Comparison of ENCODE assay signal across 8 cellular contexts in genomic region chr7:100482728-100483100, GRCh38. TPM values are rescaled to one million over a fixed set of nuclear protein-coding genes. Genes with fewer than 3 reads are reported as not detected.
DNase-seq lines count a peak whose midpoint lies in the region; ATAC-seq and TF ChIP-seq lines count a peak whose summit lies in the region.

No MANE protein-coding gene starts in this region.

- no peak for TF ChIP-seq POLR2A in testis (IDR thresholded peaks at IDR 0.05)

- ATAC-seq in left lung (no peak), HG03354 (IDR thresholded peaks at IDR 0.05; ENCODE audit: poor library complexity, severe bottlenecking, unreplicated experiment) (no peak)

- 17 to 21% methylated on average over 16 of the region's 16 CpGs for WGBS in testis, 2 donors

- H3K27ac Mint-ChIP-seq in activated CD4-positive, alpha-beta T cell treated with anti-CD3 and anti-CD28 coated beads, Interleukin-2, amount 10 ng/mL, durations not matched to agents 7 days and 5 days = peak overlapping the region; percentile 71

- no peaks in the 10 kb centered on the region for H3K9me3 Mint-ChIP-seq in activated CD4-positive, alpha-beta T cell treated with anti-CD3 and anti-CD28 coated beads, Interleukin-2, amount 10 ng/mL, durations not matched to agents 7 days and 5 days

- no peaks in the 10 kb centered on the region for H3K27me3 Mint-ChIP-seq in activated CD4-positive, alpha-beta T cell treated with anti-CD3 and anti-CD28 coated beads, Interleukin-2, amount 10 ng/mL, durations not matched to agents 7 days and 5 days

- CTCF ChIA-PET in activated CD4-positive, alpha-beta T cell treated with anti-CD3 and anti-CD28 coated beads, Interleukin-2, amount 10 ng/mL, durations not matched to agents 7 days and 5 days (lab: Charles Lee) = interaction anchor here (0.6 to 3.3 kb wide), 25 partner anchors 9 to 153 kb away, joined by 3 to 17 read pairs (median 4); partner anchors contain the start of genes AGFG2, FBXO24, LRCH4 and ZCWPW1
- CTCF ChIA-PET in GM10248 (lab: Yijun Ruan, JAX) = interaction anchor here (0.6 to 3.3 kb wide), 31 partner anchors 9 to 345 kb away, joined by 3 to 30 read pairs (median 4); partner anchors contain the start of gene MOSPD3

- H3K4me3 Mint-ChIP-seq in activated CD4-positive, alpha-beta T cell treated with anti-CD3 and anti-CD28 coated beads, Interleukin-2, amount 10 ng/mL, durations not matched to agents 7 days and 5 days = peak overlapping the region; percentile 83

- no peak for DNase-seq in activated CD4-positive, alpha-beta T cell treated with anti-CD3 and anti-CD28 coated beads, Interleukin-2, amount 10 ng/mL, durations not matched to agents 7 days and 5 days
- no peak for DNase-seq in activated CD4-positive, alpha-beta T cell treated with anti-CD3 and anti-CD28 coated beads for 1 hour
- DNase-seq in left lung (no peak), testis (no peak), GM10248 (ENCODE audit: extremely low spot score) (no peak), AML-193 (lab: John Stamatoyannopoulos, UW) (no peak)

- POLR2A ChIA-PET in activated CD4-positive, alpha-beta T cell treated with anti-CD3 and anti-CD28 coated beads, Interleukin-2, amount 10 ng/mL, durations not matched to agents 7 days and 5 days (lab: Charles Lee) = no interaction called here
- POLR2A ChIA-PET in GM10248 (lab: Yijun Ruan, JAX) = no interaction called here

- TF ChIP-seq CTCF in left lung (IDR thresholded peaks at IDR 0.05) (no peak), testis (IDR thresholded peaks at IDR 0.05) (no peak), GM10248 (IDR thresholded peaks at IDR 0.05; ENCODE audit: control extremely low read depth, extremely low read depth, low read depth, missing control alignments) (no peak)

- H3K4me1 ChIP-seq in left lung = peaks cover 4 to 21% of the 10 kb centered on the region in 2 donors
- H3K4me1 ChIP-seq in testis = peaks cover 36% of the 10 kb centered on the region

- intact Hi-C loops in left lung (cut with DNase I) (no loop called here), testis (cut with DNase I; ENCODE audit: low total_unique reads) (loop anchor here (5.0 kb wide), 1 partner anchor 75 kb away; no protein-coding TSS in a partner anchor)

- H3K36me3 ChIP-seq in left lung (no peaks in the 10 kb centered on the region), testis (ENCODE audit: low read depth, missing control alignments) (no peaks in the 10 kb centered on the region)

- peaks cover 27% of the 10 kb centered on the region for H3K4me1 Mint-ChIP-seq in activated CD4-positive, alpha-beta T cell treated with anti-CD3 and anti-CD28 coated beads, Interleukin-2, amount 10 ng/mL, durations not matched to agents 7 days and 5 days

- peaks cover 0 to 6% of the 10 kb centered on the region in 2 donors for H3K27me3 ChIP-seq in left lung
- no peaks in the 10 kb centered on the region for H3K27me3 ChIP-seq in testis

- H3K9me3 ChIP-seq in left lung = no peaks in the 10 kb centered on the region
- H3K9me3 ChIP-seq in testis = no peaks in the 10 kb centered on the region

- peaks cover 7% of the 10 kb centered on the region for H3K36me3 Mint-ChIP-seq in activated CD4-positive, alpha-beta T cell treated with anti-CD3 and anti-CD28 coated beads, Interleukin-2, amount 10 ng/mL, durations not matched to agents 7 days and 5 days (ENCODE audit: low read depth)

- H3K27ac ChIP-seq in angular gyrus (ENCODE audit: low read depth, low read length) (peak overlapping the region; percentile 56), left lung (no peak overlapping the region), testis (peak overlapping the region; percentile 78 to 85)

- H3K4me3 ChIP-seq in left lung = peak overlapping the region; percentile 33 to 49
- peak overlapping the region; percentile 66 to 72 for H3K4me3 ChIP-seq in testis

RNA-seq across cellular contexts. Expression of gene NYAP1, which starts 1.0 kb away (rescaled TPM):
- total RNA-seq in activated CD4-positive, alpha-beta T cell treated with anti-CD3 and anti-CD28 coated beads, Interleukin-2, amount 10 ng/mL, durations not matched to agents 7 days and 5 days = under 1 TPM; 0.23 to 0.32 TPM
- total RNA-seq in left lung = under 1 TPM; 0.50 to 0.55 TPM
- total RNA-seq in testis = 10 to 100 TPM; 24.7 to 27.3 TPM
- 15.7 TPM for polyA plus RNA-seq in testis (ENCODE audit: insufficient read depth, low read depth, low replicate concordance)

RNA-seq across cellular contexts. Expression of gene TSC22D4, which starts 3.7 kb away (rescaled TPM):
- 100 to 1,000 TPM; 113 to 128 TPM for total RNA-seq in activated CD4-positive, alpha-beta T cell treated with anti-CD3 and anti-CD28 coated beads, Interleukin-2, amount 10 ng/mL, durations not matched to agents 7 days and 5 days
- total RNA-seq in left lung (10 to 100 TPM; 50.1 to 55.6 TPM), testis (100 to 1,000 TPM; 135 to 165 TPM)
- polyA plus RNA-seq in testis (ENCODE audit: insufficient read depth, low read depth, low replicate concordance) = 57.4 TPM

RNA-seq across cellular contexts. Expression of gene SPACDR, which starts 18.7 kb away (rescaled TPM):
- total RNA-seq in activated CD4-positive, alpha-beta T cell treated with anti-CD3 and anti-CD28 coated beads, Interleukin-2, amount 10 ng/mL, durations not matched to agents 7 days and 5 days = 1 to 10 TPM; 3.0 to 4.1 TPM
- total RNA-seq in left lung (1 to 10 TPM in 1 of 2 donors, under 1 TPM in 1; 0.41 to 1.9 TPM), testis (10 to 100 TPM; 34.0 to 45.8 TPM)
- 84.9 TPM for polyA plus RNA-seq in testis (ENCODE audit: insufficient read depth, low read depth, low replicate concordance)

RNA-seq across cellular contexts. Expression of gene PPP1R35, which starts 46.4 kb away (rescaled TPM):
- total RNA-seq in activated CD4-positive, alpha-beta T cell treated with anti-CD3 and anti-CD28 coated beads, Interleukin-2, amount 10 ng/mL, durations not matched to agents 7 days and 5 days = 10 to 100 TPM; 67.9 to 77.9 TPM
- total RNA-seq in left lung = 10 to 100 TPM; 22.7 to 27.0 TPM
- total RNA-seq in testis = 100 to 1,000 TPM in 1 of 2 donors, 10 to 100 TPM in 1; 97.6 to 128 TPM
- 76.4 TPM for polyA plus RNA-seq in testis (ENCODE audit: insufficient read depth, low read depth, low replicate concordance)

RNA-seq across cellular contexts. Expression of gene MEPCE, which starts 53.1 kb away (rescaled TPM):
- total RNA-seq in activated CD4-positive, alpha-beta T cell treated with anti-CD3 and anti-CD28 coated beads, Interleukin-2, amount 10 ng/mL, durations not matched to agents 7 days and 5 days = 10 to 100 TPM; 49.1 to 50.5 TPM
- total RNA-seq in left lung = 10 to 100 TPM; 25.0 to 33.0 TPM
- total RNA-seq in testis = 10 to 100 TPM; 74.6 to 89.3 TPM
- polyA plus RNA-seq in testis (ENCODE audit: insufficient read depth, low read depth, low replicate concordance) = 182 TPM

Comparison
In these comparisons a context has a peak if more than half of its experiments do, and no peak if none do; other contexts are left out.
1. H3K27ac ChIP-seq: peak in angular gyrus (single experiment) and testis (2 of 2); none in left lung (0 of 2).
2. RNA of gene NYAP1, which starts 1.0 kb away (total RNA-seq): 24.7 to 27.3 TPM in testis; 0.50 to 0.55 TPM in left lung and 0.23 to 0.32 TPM in activated CD4-positive, alpha-beta T cell treated with anti-CD3 and anti-CD28 coated beads, Interleukin-2, amount 10 ng/mL, durations not matched to agents 7 days and 5 days; every median in the first group is over 10 times any median in the second.
3. RNA of gene SPACDR, which starts 18.7 kb away (total RNA-seq): 34.0 to 45.8 TPM in testis; 3.0 to 4.1 TPM in activated CD4-positive, alpha-beta T cell treated with anti-CD3 and anti-CD28 coated beads, Interleukin-2, amount 10 ng/mL, durations not matched to agents 7 days and 5 days and 0.41 to 1.9 TPM in left lung; every median in the first group is over 4 times any median in the second.